ENCODE assay signal across 1 cellular context in genomic region chr5:87327998-87328397, GRCh38.
TF ChIP-seq lines count a peak whose summit lies in the region.

No MANE protein-coding gene starts in this region.

TF ChIP-seq in GM23338, 12 proteins besides CTCF, POLR2A, EP300 and RAD21 (continued from another document):
- TF ChIP-seq ZNF462 (CRISPR knock-in tag; IDR thresholded peaks at IDR 0.05) (no peak), REST (IDR thresholded peaks at IDR 0.05; ENCODE audit: unreplicated experiment) (no peak), EZH2phosphoT487 (IDR thresholded peaks at IDR 0.05; ENCODE audit: unreplicated experiment) (no peak), ETS1 (IDR thresholded peaks at IDR 0.05) (no peak), CREB1 (CRISPR knock-in tag; IDR thresholded peaks at IDR 0.05; ENCODE audit: low read depth) (no peak), ZNF331 (CRISPR knock-in tag; IDR thresholded peaks at IDR 0.05; ENCODE audit: low read depth) (no peak)
